18 cellular contexts compared by ENCODE assay signal in genomic region chr13:32262619-32263018, GRCh38. TPM values are rescaled to one million over a fixed set of nuclear protein-coding genes. Genes with fewer than 3 reads are reported as not detected.
"Had no signal": no experiment of that assay in that cellular context is flagged by ENCODE, and none has a peak within 500 bp of the region (broad histone marks: within the 10 kb centered on the region; RNA-seq: fewer than 3 reads in every experiment).

No MANE protein-coding gene starts in this region.

- H3K4me3 ChIP-seq: esophagus squamous epithelium, SK-N-MC, transverse colon had no signal

- H3K9me3 ChIP-seq: esophagus squamous epithelium, transverse colon had no signal

- DNase-seq: activated CD4-positive, alpha-beta T cell treated with anti-CD3 and anti-CD28 coated beads for 1 hour; activated CD4-positive, alpha-beta T cell treated with anti-CD3 and anti-CD28 coated beads, Interleukin-2, amount 50 U/mL, for 48 hours; activated naive CD4-positive, alpha-beta T cell treated with anti-CD3 and anti-CD28 coated beads, Interleukin-2, amount 10 ng/mL, durations not matched to agents 7 days and 5 days; activated T-cell treated with anti-CD3 and anti-CD28 coated beads, Interleukin-2, amount 50 U/mL, for 24 hours; esophagus squamous epithelium; glutamatergic neuron; immature natural killer cell; midbrain; stimulated activated CD4-positive, alpha-beta T cell treated with anti-CD3 and anti-CD28 coated beads, Interleukin-4, amount 100 ng/mL, for 1 hour; stimulated activated naive B cell treated with anti-CD40 and anti-IgM and Interleukin-4, amounts not matched to agents 10 μg/mL and 1 μg/mL and 100 μg/mL, for 72 hours; substantia nigra; transverse colon had no signal

- ATAC-seq: stimulated activated naive B cell treated with anti-CD40 and anti-IgM and Interleukin-4, amounts not matched to agents 10 μg/mL and 1 μg/mL and 100 μg/mL, for 72 hours had no signal

- H3K27me3 ChIP-seq: esophagus squamous epithelium, transverse colon had no signal

- H3K27ac ChIP-seq: SK-N-MC, VCaP had no signal

RNA-seq across cellular contexts. Expression of gene ZAR1L, which starts 52.5 kb away (rescaled TPM):
- total RNA-seq: esophagus squamous epithelium; lung microvascular endothelial cell; myocyte; osteocyte; T-helper 1 cell treated with Interleukin-12 subunit alpha and Interleukin-12 subunit beta and Interleukin-4 antibody, amounts not matched to agents 30 ng/mL and 1 ng/mL, for 36 hours; transverse colon had no signal
- polyA plus RNA-seq: immature natural killer cell had no signal
